In the genomic region with DNA sequence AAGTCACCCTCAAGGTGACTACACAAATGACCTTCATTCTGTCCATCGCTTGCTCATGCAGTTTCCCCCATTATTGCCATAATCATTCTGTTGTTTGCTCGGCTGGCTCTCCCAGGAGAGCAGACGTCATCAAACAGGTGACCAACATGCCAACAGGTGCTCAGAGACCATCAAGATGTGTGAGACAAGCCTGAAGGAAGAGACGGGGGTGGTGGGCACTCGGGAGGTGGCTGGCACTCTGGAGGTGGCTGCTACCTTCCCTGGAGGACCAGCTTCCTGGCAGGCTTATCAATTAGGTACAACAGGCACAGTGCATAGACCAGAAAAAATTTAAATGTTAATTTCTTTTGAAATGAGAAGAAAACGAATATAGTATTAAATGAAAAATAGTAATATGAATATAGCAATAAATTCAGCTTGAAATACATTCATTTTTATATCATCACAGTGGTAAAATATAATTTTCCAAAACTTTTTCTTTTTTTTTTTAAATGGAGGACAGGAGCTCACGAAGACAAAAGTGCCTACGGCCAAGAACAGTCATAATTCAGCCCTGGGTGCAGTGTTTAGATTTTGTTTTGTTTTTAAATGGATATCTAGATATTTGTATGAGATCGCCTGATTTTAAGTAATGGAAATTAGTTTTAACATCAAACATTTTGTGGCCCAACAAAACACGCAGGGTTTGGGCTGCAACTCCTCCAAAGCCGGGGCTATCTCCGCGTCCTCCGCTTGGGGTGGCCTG, we compare ENCODE assay signal across 9 cellular contexts. TPM values are rescaled to one million over a fixed set of nuclear protein-coding genes. Genes with fewer than 3 reads are reported as not detected.
DNase-seq lines count a peak whose midpoint lies in the region; ATAC-seq and TF ChIP-seq lines count a peak whose summit lies in the region.
"Had no signal": no experiment of that assay in that cellular context is flagged by ENCODE, and none has a peak within 500 bp of the region (broad histone marks: within the 10 kb centered on the region; RNA-seq: fewer than 3 reads in every experiment).

No MANE protein-coding gene starts in this region.

- peaks cover 13% of the 10 kb centered on the region for H3K4me1 Mint-ChIP-seq in activated CD8-positive, alpha-beta T cell treated with anti-CD3 and anti-CD28 coated beads for 36 hours (ENCODE audit: low read depth)

- peaks cover 5% of the 10 kb centered on the region for H3K9me3 Mint-ChIP-seq in activated CD8-positive, alpha-beta T cell treated with anti-CD3 and anti-CD28 coated beads for 36 hours

- DNase-seq in COR-L47 (lab: John Stamatoyannopoulos, UW) (peak; percentile 47), LNCaP clone FGC (ENCODE audit: low read depth) (no peak), iPS DF 6.9 (ENCODE audit: low read depth, low spot score) (no peak), HPDE6-E6E7 (ENCODE audit: extremely low spot score) (no peak), glomerular visceral epithelial cell (ENCODE audit: extremely low spot score) (no peak)
- no peak for DNase-seq in activated CD8-positive, alpha-beta T cell treated with anti-CD3 and anti-CD28 coated beads for 36 hours

- WGBS in iPS DF 6.9 (ENCODE audit: insufficient coverage, insufficient read length) = 100% methylated on average over 1 of the region's 14 CpGs

- intact Hi-C loops in activated CD8-positive, alpha-beta T cell treated with anti-CD3 and anti-CD28 coated beads for 36 hours (cut with micrococcal nuclease) = no loop called here

- 0 out of 2 replicates have a peak, but pooled peaks cover 2% of the 10 kb centered on the region for H3K4me1 ChIP-seq in iPS DF 6.9 (ENCODE audit: control insufficient read depth, insufficient read depth, low read length)
- peaks cover 5 to 28% (median 26%) of the 10 kb centered on the region in 3 donors for H3K4me1 ChIP-seq in skeletal muscle tissue (ENCODE audit: control insufficient read depth in 3 of 3, insufficient read depth in 3 of 3, low read length in 3 of 3)

- H3K27ac ChIP-seq in iPS DF 6.9 (ENCODE audit: low read length) = no peak overlapping the region
- H3K27ac ChIP-seq in skeletal muscle tissue (ENCODE audit: low read depth, low read length) = peak overlapping the region; percentile 98

- POLR2A ChIA-PET in activated CD8-positive, alpha-beta T cell treated with anti-CD3 and anti-CD28 coated beads for 36 hours (lab: Charles Lee) = interaction anchor here (1.1 to 4.9 kb wide), 6 partner anchors 9 to 413 kb away, joined by 4 to 45 read pairs (median 11); a partner anchor contains a TSS

- H3K36me3 ChIP-seq in iPS DF 6.9 (ENCODE audit: control insufficient read depth, insufficient read depth, low read length) (no peaks in the 10 kb centered on the region), skeletal muscle tissue (ENCODE audit: control insufficient read depth in 3 of 3, insufficient read depth in 3 of 3, low read length in 3 of 3) (no peaks in the 10 kb centered on the region)

- H3K36me3 Mint-ChIP-seq in activated CD8-positive, alpha-beta T cell treated with anti-CD3 and anti-CD28 coated beads for 36 hours (ENCODE audit: low read depth) = peaks cover 4% of the 10 kb centered on the region

- H3K9ac ChIP-seq in skeletal muscle tissue (ENCODE audit: low read depth in 1 of 3, low read length in 3 of 3) = peak overlapping the region; percentile 77 to 99 (median 95)

- H3K4me3 ChIP-seq in LNCaP clone FGC (ENCODE audit: low read depth, low read length) (peak overlapping the region; percentile 50), iPS DF 6.9 (ENCODE audit: low read length) (peak overlapping the region; percentile 52; the same call in 1 of the 2 replicates), skeletal muscle tissue (ENCODE audit: low read length in 3 of 3) (peak overlapping the region; percentile 72 to 82 (median 78))

- H3K4me3 Mint-ChIP-seq in activated CD8-positive, alpha-beta T cell treated with anti-CD3 and anti-CD28 coated beads for 36 hours = peak overlapping the region; percentile 66

- H3K27me3 ChIP-seq in iPS DF 6.9 (ENCODE audit: control insufficient read depth, insufficient read depth, low read length) = no peaks in the 10 kb centered on the region
- no peaks in the 10 kb centered on the region for H3K27me3 ChIP-seq in skeletal muscle tissue (ENCODE audit: control insufficient read depth in 3 of 3, insufficient read depth in 3 of 3, low read length in 3 of 3)

- no peak for TF ChIP-seq CTCF in LNCaP clone FGC (IDR thresholded peaks at IDR 0.05; ENCODE audit: control insufficient read depth, extremely low read depth, insufficient read depth)
- TF ChIP-seq CTCF in activated CD8-positive, alpha-beta T cell treated with anti-CD3 and anti-CD28 coated beads for 36 hours (IDR thresholded peaks at IDR 0.05) = no peak

- H3K27me3 Mint-ChIP-seq in activated CD8-positive, alpha-beta T cell treated with anti-CD3 and anti-CD28 coated beads for 36 hours = no peaks in the 10 kb centered on the region

- H3K9me3 ChIP-seq in iPS DF 6.9 (ENCODE audit: control insufficient read depth, insufficient read depth, low read length) (no peaks in the 10 kb centered on the region), skeletal muscle tissue (ENCODE audit: control insufficient read depth in 3 of 3, low read length in 3 of 3) (no peaks in the 10 kb centered on the region)

- CTCF ChIA-PET in activated CD8-positive, alpha-beta T cell treated with anti-CD3 and anti-CD28 coated beads for 36 hours (lab: Charles Lee) = interaction anchor here (1.7 to 2.9 kb wide), 3 partner anchors 9 to 13 kb away, joined by 6 to 15 read pairs (median 9); no protein-coding TSS in a partner anchor

- peak overlapping the region; percentile 83 for H3K27ac Mint-ChIP-seq in activated CD8-positive, alpha-beta T cell treated with anti-CD3 and anti-CD28 coated beads for 36 hours

- no peak for ATAC-seq in activated CD8-positive, alpha-beta T cell treated with anti-CD3 and anti-CD28 coated beads for 36 hours
- no peak for ATAC-seq in GM18909 (IDR thresholded peaks at IDR 0.05; ENCODE audit: poor library complexity, unreplicated experiment)

RNA-seq across cellular contexts. Expression of a gene that starts 16.9 kb away (rescaled TPM):
- total RNA-seq in activated CD8-positive, alpha-beta T cell treated with anti-CD3 and anti-CD28 coated beads for 36 hours = 1 to 10 TPM in 1 of 2 experiments, under 1 TPM in 1; 0.63 to 1.0 TPM
- total RNA-seq in skeletal muscle tissue = 4.2 TPM
- total RNA-seq: NCI-H460 had no signal

RNA-seq across cellular contexts. Expression of a gene that starts 45.4 kb away (rescaled TPM):
- total RNA-seq in activated CD8-positive, alpha-beta T cell treated with anti-CD3 and anti-CD28 coated beads for 36 hours = under 1 TPM in 1 of 2 experiments, not detected in 1; 0.40 TPM
- under 0.01 TPM for total RNA-seq in skeletal muscle tissue
- total RNA-seq: NCI-H460 had no signal
